21 cellular contexts compared by ENCODE assay signal in genomic region chr15:59791079-59791478, GRCh38.
"Had no signal": no experiment of that assay in that cellular context is flagged by ENCODE, and none has a peak within 500 bp of the region (broad histone marks: within the 10 kb centered on the region; RNA-seq: fewer than 3 reads in every experiment).

No MANE protein-coding gene starts in this region.

- H3K9me3 ChIP-seq: gastrocnemius medialis, lower lobe of right lung, prostate gland, right atrium auricular region, stomach, thyroid gland had no signal

- DNase-seq: cortex of kidney; effector memory CD8-positive, alpha-beta T cell; foreskin fibroblast; gastrocnemius medialis; left ventricle myocardium superior; lower lobe of right lung; nucleus accumbens; stimulated activated CD4-positive, alpha-beta T cell treated with anti-CD3 and anti-CD28 coated beads, Interleukin-12 subunit alpha, Interleukin-12 subunit beta, amount 100 ng/mL, for 4 hours; stimulated activated CD4-positive, alpha-beta T cell treated with anti-CD3 and anti-CD28 coated beads, Interleukin-1b, Interleukin-23, amount 100 ng/mL, for 48 hours; stimulated activated CD4-positive, alpha-beta T cell treated with anti-CD3 and anti-CD28 coated beads, Interleukin-4, amount 100 ng/mL, for 1 hour; stimulated activated naive CD4-positive, alpha-beta T cell treated with Interleukin-2 at 50 U/mL for 16 hours; stomach; thyroid gland; trophoblast cell had no signal

- H3K9ac ChIP-seq: neural progenitor cell had no signal

- ATAC-seq: effector memory CD8-positive, alpha-beta T cell; gastrocnemius medialis; left ventricle myocardium superior; lower lobe of right lung; sciatic nerve; stimulated activated effector memory CD8-positive, alpha-beta T cell treated with anti-CD3 and anti-CD28 coated beads, Interleukin-12 subunit alpha, Interleukin-12 subunit beta, amount 100 ng/mL, for 72 hours had no signal

- H3K4me3 Mint-ChIP-seq: nephron; neural progenitor cell; stimulated activated effector memory CD8-positive, alpha-beta T cell treated with anti-CD3 and anti-CD28 coated beads, Interleukin-12 subunit alpha, Interleukin-12 subunit beta, amount 100 ng/mL, for 72 hours had no signal

- H3K9me3 Mint-ChIP-seq: effector memory CD8-positive, alpha-beta T cell; nephron; neural progenitor cell; stimulated activated effector memory CD8-positive, alpha-beta T cell treated with anti-CD3 and anti-CD28 coated beads, Interleukin-12 subunit alpha, Interleukin-12 subunit beta, amount 100 ng/mL, for 72 hours had no signal

- H3K27me3 ChIP-seq: neural progenitor cell, right atrium auricular region, thyroid gland had no signal

- H3K27ac ChIP-seq: gastrocnemius medialis, lower lobe of right lung, neural progenitor cell, prostate gland, right atrium auricular region, stomach, thyroid gland had no signal

- H3K27ac Mint-ChIP-seq: effector memory CD8-positive, alpha-beta T cell; nephron; neural progenitor cell; stimulated activated effector memory CD8-positive, alpha-beta T cell treated with anti-CD3 and anti-CD28 coated beads, Interleukin-12 subunit alpha, Interleukin-12 subunit beta, amount 100 ng/mL, for 72 hours had no signal

- H3K4me1 ChIP-seq: lower lobe of right lung, prostate gland, right atrium auricular region, stomach, thyroid gland had no signal

- H3K36me3 Mint-ChIP-seq: neural progenitor cell; stimulated activated effector memory CD8-positive, alpha-beta T cell treated with anti-CD3 and anti-CD28 coated beads, Interleukin-12 subunit alpha, Interleukin-12 subunit beta, amount 100 ng/mL, for 72 hours had no signal

- H3K36me3 ChIP-seq: gastrocnemius medialis, lower lobe of right lung, neural progenitor cell, prostate gland, right atrium auricular region, stomach, thyroid gland had no signal

- H3K4me3 ChIP-seq: gastrocnemius medialis, lower lobe of right lung, neural progenitor cell, prostate gland, right atrium auricular region, smooth muscle cell, stomach, thyroid gland had no signal
